1 cellular context compared by ENCODE assay signal in the genomic region with DNA sequence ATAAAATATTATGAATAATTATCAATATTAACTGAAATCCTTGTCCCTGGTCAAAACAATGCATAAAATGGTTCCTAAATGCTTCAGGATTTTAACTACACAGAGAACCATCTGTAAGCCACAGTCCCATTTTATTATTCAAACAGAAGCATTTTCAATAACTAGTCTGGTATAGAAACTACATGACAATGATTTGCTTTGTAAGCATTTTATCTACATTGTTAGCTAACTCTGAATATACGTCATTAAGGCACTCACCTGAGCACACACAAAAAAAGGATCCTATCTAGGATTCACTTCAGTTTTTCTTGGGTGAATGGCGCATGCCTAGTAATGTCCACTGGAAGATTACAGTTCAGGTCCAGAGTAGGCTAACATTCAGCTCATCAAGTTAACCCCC.
A peak's percentile ranks its signal among the peaks of the same experiment; 100 is the strongest.
TF ChIP-seq lines count a peak whose summit lies in the region.

No MANE protein-coding gene starts in this region.

TF ChIP-seq in K562, 482 proteins besides CTCF, POLR2A, EP300 and RAD21 (continued from another document):
- TF ChIP-seq, protein P1, sequence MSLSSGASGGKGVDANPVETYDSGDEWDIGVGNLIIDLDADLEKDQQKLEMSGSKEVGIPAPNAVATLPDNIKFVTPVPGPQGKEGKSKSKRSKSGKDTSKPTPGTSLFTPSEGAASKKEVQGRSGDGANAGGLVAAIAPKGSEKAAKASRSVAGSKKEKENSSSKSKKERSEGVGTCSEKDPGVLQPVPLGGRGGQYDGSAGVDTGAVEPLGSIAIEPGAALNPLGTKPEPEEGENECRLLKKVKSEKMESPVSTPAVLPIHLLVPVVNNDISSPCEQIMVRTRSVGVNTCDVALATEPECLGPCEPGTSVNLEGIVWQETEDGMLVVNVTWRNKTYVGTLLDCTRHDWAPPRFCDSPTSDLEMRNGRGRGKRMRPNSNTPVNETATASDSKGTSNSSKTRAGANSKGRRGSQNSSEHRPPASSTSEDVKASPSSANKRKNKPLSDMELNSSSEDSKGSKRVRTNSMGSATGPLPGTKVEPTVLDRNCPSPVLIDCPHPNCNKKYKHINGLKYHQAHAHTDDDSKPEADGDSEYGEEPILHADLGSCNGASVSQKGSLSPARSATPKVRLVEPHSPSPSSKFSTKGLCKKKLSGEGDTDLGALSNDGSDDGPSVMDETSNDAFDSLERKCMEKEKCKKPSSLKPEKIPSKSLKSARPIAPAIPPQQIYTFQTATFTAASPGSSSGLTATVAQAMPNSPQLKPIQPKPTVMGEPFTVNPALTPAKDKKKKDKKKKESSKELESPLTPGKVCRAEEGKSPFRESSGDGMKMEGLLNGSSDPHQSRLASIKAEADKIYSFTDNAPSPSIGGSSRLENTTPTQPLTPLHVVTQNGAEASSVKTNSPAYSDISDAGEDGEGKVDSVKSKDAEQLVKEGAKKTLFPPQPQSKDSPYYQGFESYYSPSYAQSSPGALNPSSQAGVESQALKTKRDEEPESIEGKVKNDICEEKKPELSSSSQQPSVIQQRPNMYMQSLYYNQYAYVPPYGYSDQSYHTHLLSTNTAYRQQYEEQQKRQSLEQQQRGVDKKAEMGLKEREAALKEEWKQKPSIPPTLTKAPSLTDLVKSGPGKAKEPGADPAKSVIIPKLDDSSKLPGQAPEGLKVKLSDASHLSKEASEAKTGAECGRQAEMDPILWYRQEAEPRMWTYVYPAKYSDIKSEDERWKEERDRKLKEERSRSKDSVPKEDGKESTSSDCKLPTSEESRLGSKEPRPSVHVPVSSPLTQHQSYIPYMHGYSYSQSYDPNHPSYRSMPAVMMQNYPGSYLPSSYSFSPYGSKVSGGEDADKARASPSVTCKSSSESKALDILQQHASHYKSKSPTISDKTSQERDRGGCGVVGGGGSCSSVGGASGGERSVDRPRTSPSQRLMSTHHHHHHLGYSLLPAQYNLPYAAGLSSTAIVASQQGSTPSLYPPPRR (CRISPR knock-in tag; IDR thresholded peaks at IDR 0.05; ENCODE audit: borderline replicate concordance), result no peak
- TF ChIP-seq MAFK (IDR thresholded peaks at IDR 0.05; ENCODE audit: low read length), result peak; percentile 43; the same call in 1 of the 2 replicates
- peak; percentile 32; the same call in 1 of the 2 replicates for TF ChIP-seq C11orf30 (IDR thresholded peaks at IDR 0.05; ENCODE audit: low read depth)
- no peak for TF ChIP-seq TARDBP (IDR thresholded peaks at IDR 0.05)
- no peak for TF ChIP-seq FOS (IDR thresholded peaks at IDR 0.05; ENCODE audit: extremely low read depth, insufficient read length)
